18 cellular contexts compared by ENCODE assay signal in the genomic region with DNA sequence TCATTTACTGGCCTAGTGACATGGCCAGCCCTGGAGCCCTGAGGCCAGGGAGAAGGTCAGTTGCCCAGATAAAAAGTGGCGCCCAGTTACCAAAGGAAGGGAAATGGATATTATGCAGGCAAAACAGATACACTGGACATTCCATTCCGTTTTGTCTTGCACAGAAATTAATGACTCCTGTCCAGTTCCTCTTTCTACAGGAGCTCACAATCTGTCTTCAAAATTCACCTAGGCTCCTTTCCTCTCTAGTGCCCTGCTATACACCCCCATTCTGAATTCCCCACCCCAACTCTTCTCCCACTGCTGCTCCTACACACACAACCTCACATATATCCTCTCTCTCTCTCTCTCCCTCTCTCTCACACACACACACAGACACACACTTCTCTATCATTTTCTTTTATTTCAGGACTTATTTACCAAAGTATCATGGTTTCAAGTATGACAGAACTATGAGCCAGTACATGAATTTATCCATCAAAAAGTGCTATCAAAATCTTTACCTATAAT.
A peak's percentile ranks its signal among the peaks of the same experiment; 100 is the strongest.
DNase-seq lines count a peak whose midpoint lies in the region; ATAC-seq and TF ChIP-seq lines count a peak whose summit lies in the region.
"Had no signal": no experiment of that assay in that cellular context is flagged by ENCODE, and none has a peak within 500 bp of the region (broad histone marks: within the 10 kb centered on the region; RNA-seq: fewer than 3 reads in every experiment).

No MANE protein-coding gene starts in this region.

- H3K36me3 Mint-ChIP-seq in nephron progenitor cell (ENCODE audit: low read depth), result peaks cover 36% of the 10 kb centered on the region

- H3K18ac ChIP-seq in mesenchymal stem cell (ENCODE audit: low read depth in 1 of 2, low read length in 2 of 2), result no peak overlapping the region

- H3K27me3 ChIP-seq in mesenchymal stem cell (ENCODE audit: control insufficient read depth in 1 of 2, insufficient read depth in 1 of 2, low read length in 2 of 2), result no peaks in the 10 kb centered on the region

- no peaks in the 10 kb centered on the region for H3K4me1 ChIP-seq in mesenchymal stem cell (ENCODE audit: control insufficient read depth, insufficient read depth, low read depth, low read length)
- H3K4me1 ChIP-seq: Caco-2 had no signal

- H3K4me1 Mint-ChIP-seq in nephron progenitor cell, result peaks cover 40% of the 10 kb centered on the region

- TF ChIP-seq CTCF in VCaP (conservative IDR thresholded peaks at IDR 0.05) (no peak), nephron progenitor cell (IDR thresholded peaks at IDR 0.05) (no peak)

- DNase-seq in mesenchymal stem cell (no peak), nephron progenitor cell (no peak), AML-193 (lab: John Stamatoyannopoulos, UW) (no peak), SKM-1 treated with dmso at 0.1 percent for 144 hours (lab: John Stamatoyannopoulos, UW; ENCODE audit: unreplicated experiment) (no peak), NCI-H1436 treated with DMSO at 0.1 percent for 48 hours (lab: John Stamatoyannopoulos, UW) (no peak)
- DNase-seq: ACHN; Caco-2; CD4-positive, alpha-beta T cell; DMS153; DMS79; GDM1; HCEC 1CT; HFFc6; IMR-90 had no signal

- no peak overlapping the region for H4K91ac ChIP-seq in mesenchymal stem cell (ENCODE audit: low read length)

- ATAC-seq in GM19328 (IDR thresholded peaks at IDR 0.05; ENCODE audit: unreplicated experiment), result no peak
- ATAC-seq: GM23338, K562 had no signal

- 74% methylated on average over 2 of the region's 2 CpGs for WGBS in mesenchymal stem cell

- no peak overlapping the region for H2AFZ ChIP-seq in mesenchymal stem cell (ENCODE audit: low read depth, low read length)
- H2AFZ ChIP-seq: GM23338 had no signal

- peaks cover 31% of the 10 kb centered on the region for H3K9me3 Mint-ChIP-seq in nephron progenitor cell

- no peak overlapping the region for H3K4ac ChIP-seq in mesenchymal stem cell (ENCODE audit: low read depth in 1 of 2, low read length in 2 of 2)

- H3K9ac ChIP-seq in mesenchymal stem cell (ENCODE audit: low read length), result peak overlapping the region; percentile 50

- no peak overlapping the region for H2BK5ac ChIP-seq in mesenchymal stem cell (ENCODE audit: low read depth, low read length, poor library complexity, severe bottlenecking)

- no peaks in the 10 kb centered on the region for H3K36me3 ChIP-seq in mesenchymal stem cell (ENCODE audit: control insufficient read depth in 1 of 2, insufficient read depth in 2 of 2, low read depth in 1 of 2, low read length in 2 of 2)

- H2AK5ac ChIP-seq in mesenchymal stem cell (ENCODE audit: low read length, severe bottlenecking), result no peak overlapping the region

- peak overlapping the region; percentile 95 for H3K27ac ChIP-seq in VCaP
- H3K27ac ChIP-seq in mesenchymal stem cell (ENCODE audit: low read length, poor library complexity, severe bottlenecking), result no peak overlapping the region

- peak overlapping the region; percentile 10 for H3K27ac Mint-ChIP-seq in nephron progenitor cell
- H3K27ac Mint-ChIP-seq: CD4-positive, alpha-beta T cell; GM23338; HFFc6 had no signal

- peaks cover 9% of the 10 kb centered on the region for H3K79me1 ChIP-seq in mesenchymal stem cell (replicated peaks; ENCODE audit: low read length, poor library complexity, severe bottlenecking)

- H2BK12ac ChIP-seq in mesenchymal stem cell (ENCODE audit: low read length in 2 of 2), result no peak overlapping the region

- H3K27me3 Mint-ChIP-seq in nephron progenitor cell (ENCODE audit: low read depth, poor library complexity), result peaks cover 4% of the 10 kb centered on the region
- H3K27me3 Mint-ChIP-seq: CD4-positive, alpha-beta T cell had no signal

- no peak overlapping the region for H2BK15ac ChIP-seq in mesenchymal stem cell (ENCODE audit: low read depth, poor library complexity, severe bottlenecking)

- H3K4me2 ChIP-seq in mesenchymal stem cell (ENCODE audit: low read length, poor library complexity, severe bottlenecking), result no peak overlapping the region
- H3K4me2 ChIP-seq: GM23338 had no signal

- no peak overlapping the region for H3K4me3 ChIP-seq in mesenchymal stem cell (ENCODE audit: insufficient read depth in 1 of 2, low read depth in 1 of 2, low read length in 2 of 2)
- H3K4me3 ChIP-seq: GM23338, K562 had no signal

- peaks cover 3% of the 10 kb centered on the region for H3K9me3 ChIP-seq in mesenchymal stem cell (ENCODE audit: control insufficient read depth, low read length)
- H3K9me3 ChIP-seq: Caco-2 had no signal

- H3K23ac ChIP-seq in mesenchymal stem cell (ENCODE audit: low read length in 2 of 2), result no peak overlapping the region

- H4K8ac ChIP-seq in mesenchymal stem cell (ENCODE audit: low read length), result no peak overlapping the region

- no peak overlapping the region for H3K4me3 Mint-ChIP-seq in nephron progenitor cell
- H3K4me3 Mint-ChIP-seq: CD4-positive, alpha-beta T cell; GM23338; HFFc6 had no signal

- no peak overlapping the region for H3K14ac ChIP-seq in mesenchymal stem cell (ENCODE audit: low read length in 2 of 2)

- no peak overlapping the region for H2BK120ac ChIP-seq in mesenchymal stem cell (ENCODE audit: low read depth, low read length)
